25 cellular contexts compared by ENCODE assay signal in genomic region chr7:27842094-27842493, GRCh38.
DNase-seq lines count a peak whose midpoint lies in the region; ATAC-seq, FAIRE-seq and TF ChIP-seq lines count a peak whose summit lies in the region.
"Had no signal": no experiment of that assay in that cellular context is flagged by ENCODE, and none has a peak within 500 bp of the region (broad histone marks: within the 10 kb centered on the region; RNA-seq: fewer than 3 reads in every experiment).

No MANE protein-coding gene starts in this region.

- H3K27me3 ChIP-seq in A673 (replicated peaks; ENCODE audit: insufficient read depth, low read depth, low read length, poor library complexity): no peaks in the 10 kb centered on the region
- H3K27me3 ChIP-seq in GM23338 (ENCODE audit: insufficient read depth): no peaks in the 10 kb centered on the region
- peaks cover 52 to 76% of the 10 kb centered on the region in 2 experiments for H3K27me3 ChIP-seq in K562 (ENCODE audit: control insufficient read depth in 2 of 2, insufficient read depth in 2 of 2, low read length in 2 of 2)
- no peaks in the 10 kb centered on the region for H3K27me3 ChIP-seq in trophoblast cell (ENCODE audit: insufficient read depth, low read length)
- no peaks in the 10 kb centered on the region for H3K27me3 ChIP-seq in MG63
- H3K27me3 ChIP-seq: BLaER1 treated with 17β-estradiol and CSF1 and Interleukin-3, amounts not matched to agents 10 nM and 100 nM; spleen had no signal

- intact Hi-C loops in A673 (cut with micrococcal nuclease; ENCODE audit: unreplicated experiment): no loop called here
- intact Hi-C loops in K562 (cut with micrococcal nuclease): no loop called here

- H3K9me1 ChIP-seq in K562 (ENCODE audit: control insufficient read depth, insufficient read depth, low read length): no peaks in the 10 kb centered on the region

- H4K8ac ChIP-seq in trophoblast cell (ENCODE audit: low read depth, low read length): no peak overlapping the region

- no peaks in the 10 kb centered on the region for H3K9me3 Mint-ChIP-seq in GM23338
- H3K9me3 Mint-ChIP-seq: activated CD4-positive, alpha-beta T cell treated with anti-CD3 and anti-CD28 coated beads, Interleukin-2, amount 10 ng/mL, durations not matched to agents 7 days and 5 days; activated T-helper 1 cell treated with anti-CD3 and anti-CD28 coated beads, Interleukin-12 subunit alpha, Interleukin-12 subunit beta, Interleukin-2, Interleukin-4 antibody, amounts not matched to agents 30 ng/mL and 10 ng/mL and 1 ng/mL, durations not matched to agents 14 hours and 24 hours and 36 hours; dendritic cell treated with granulocyte-macrophage colony-stimulating factor and Interleukin-4, amounts not matched to agents 40 ng/mL and 50 ng/mL, for 4 days; memory B cell; naive B cell; stimulated activated effector memory CD8-positive, alpha-beta T cell treated with anti-CD3 and anti-CD28 coated beads, Interleukin-12 subunit alpha, Interleukin-12 subunit beta, amount 100 ng/mL, for 72 hours; T-helper 2 cell treated with Interferon-gamma antibody and Interleukin-4, amounts not matched to agents 5 μg/mL and 100 μg/mL, for 36 hours had no signal

- H2BK120ac ChIP-seq in trophoblast cell (ENCODE audit: insufficient read depth, low read length, poor library complexity): no peak overlapping the region

- no peaks in the 10 kb centered on the region for H3F3A ChIP-seq in GM23338 (replicated peaks; ENCODE audit: low read depth)

- TF ChIP-seq RAD21 in K562 (CRISPR knock-in tag; conservative IDR thresholded peaks at IDR 0.05 in 1 of 2, IDR thresholded peaks at IDR 0.05 in 1 of 2): peak in 1 of 2 experiments; percentile 54; a peak in 2 of 4 replicates

- DNase-seq in A673 (ENCODE audit: low spot score): peak; percentile 50
- peak; percentile 26 for DNase-seq in GM23338 (ENCODE audit: low spot score)
- peak; percentile 38 to 45 (median 42) for DNase-seq in K562 (ENCODE audit: extremely low read depth in 1 of 4, low spot score in 3 of 4)
- peak; percentile 52 for DNase-seq in iris pigment epithelial cell (ENCODE audit: low read depth)
- DNase-seq in trophoblast cell: no peak
- DNase-seq in activated CD4-positive, alpha-beta T cell treated with anti-CD3 and anti-CD28 coated beads for 1 hour: no peak
- no peak for DNase-seq in MG63
- DNase-seq in activated T-cell treated with anti-CD3 and anti-CD28 coated beads for 4 hours: no peak
- DNase-seq: activated CD4-positive, alpha-beta T cell treated with anti-CD3 and anti-CD28 coated beads, Interleukin-2, amount 10 ng/mL, durations not matched to agents 7 days and 5 days; activated naive CD4-positive, alpha-beta T cell treated with anti-CD3 and anti-CD28 coated beads, Interleukin-2, amount 50 U/mL, for 16 hours; IMR-90; naive B cell; NCI-H1105; NCI-H1930; spleen; stimulated activated CD4-positive, alpha-beta T cell treated with anti-CD3 and anti-CD28 coated beads, Interleukin-2, amount 100 ng/mL, for 48 hours; substantia nigra had no signal

- H2AFZ ChIP-seq in GM23338: no peak overlapping the region
- H2AFZ ChIP-seq in K562 (ENCODE audit: low read depth, low read length): no peak overlapping the region
- H2AFZ ChIP-seq in trophoblast cell (ENCODE audit: insufficient read depth, low read length, poor library complexity): no peak overlapping the region

- no peaks in the 10 kb centered on the region for H3K79me1 ChIP-seq in trophoblast cell (ENCODE audit: low read length)

- TF ChIP-seq POLR2A in K562 (conservative IDR thresholded peaks at IDR 0.05): no peak

- no peak overlapping the region for H2BK5ac ChIP-seq in trophoblast cell (ENCODE audit: low read depth, low read length, poor library complexity)

- no peak overlapping the region for H3K4me3 Mint-ChIP-seq in GM23338
- H3K4me3 Mint-ChIP-seq: activated CD4-positive, alpha-beta T cell treated with anti-CD3 and anti-CD28 coated beads, Interleukin-2, amount 10 ng/mL, durations not matched to agents 7 days and 5 days; activated T-helper 1 cell treated with anti-CD3 and anti-CD28 coated beads, Interleukin-12 subunit alpha, Interleukin-12 subunit beta, Interleukin-2, Interleukin-4 antibody, amounts not matched to agents 30 ng/mL and 10 ng/mL and 1 ng/mL, durations not matched to agents 14 hours and 24 hours and 36 hours; dendritic cell treated with granulocyte-macrophage colony-stimulating factor and Interleukin-4, amounts not matched to agents 40 ng/mL and 50 ng/mL, for 4 days; memory B cell; naive B cell; stimulated activated effector memory CD8-positive, alpha-beta T cell treated with anti-CD3 and anti-CD28 coated beads, Interleukin-12 subunit alpha, Interleukin-12 subunit beta, amount 100 ng/mL, for 72 hours; T-helper 2 cell treated with Interferon-gamma antibody and Interleukin-4, amounts not matched to agents 5 μg/mL and 100 μg/mL, for 36 hours had no signal

- no peaks in the 10 kb centered on the region for H3K9me3 ChIP-seq in A673 (ENCODE audit: low read depth, low read length, poor library complexity, severe bottlenecking)
- H3K9me3 ChIP-seq in K562 (replicated peaks; ENCODE audit: control insufficient read depth, insufficient read depth, low read depth, low read length): no peaks in the 10 kb centered on the region
- H3K9me3 ChIP-seq in trophoblast cell (ENCODE audit: insufficient read depth, low read depth, low read length): no peaks in the 10 kb centered on the region
- H3K9me3 ChIP-seq in MG63: no peaks in the 10 kb centered on the region
- H3K9me3 ChIP-seq: BLaER1 treated with 17β-estradiol and CSF1 and Interleukin-3, amounts not matched to agents 10 nM and 100 nM; spleen had no signal

- no peak overlapping the region for H2BK12ac ChIP-seq in trophoblast cell (ENCODE audit: low read length)

- no peak overlapping the region for H3K4me3 ChIP-seq in A673 (ENCODE audit: low read depth, low read length, poor library complexity, severe bottlenecking)
- no peak overlapping the region for H3K4me3 ChIP-seq in GM23338
- H3K4me3 ChIP-seq in K562: no peak overlapping the region
- H3K4me3 ChIP-seq in trophoblast cell (ENCODE audit: low read depth, low read length): no peak overlapping the region
- no peak overlapping the region for H3K4me3 ChIP-seq in MG63
- H3K4me3 ChIP-seq: BLaER1 treated with 17β-estradiol and CSF1 and Interleukin-3, amounts not matched to agents 10 nM and 100 nM; SK-N-MC; spleen had no signal

- H3K4me2 ChIP-seq in GM23338: no peak overlapping the region
- no peak overlapping the region for H3K4me2 ChIP-seq in K562 (ENCODE audit: insufficient read depth, low read length)
- H3K4me2 ChIP-seq in trophoblast cell (ENCODE audit: low read length): no peak overlapping the region

- peaks cover 2% of the 10 kb centered on the region for H3K27me3 Mint-ChIP-seq in GM23338 (ENCODE audit: insufficient read depth, low read depth, poor library complexity)
- H3K27me3 Mint-ChIP-seq: activated CD4-positive, alpha-beta T cell treated with anti-CD3 and anti-CD28 coated beads, Interleukin-2, amount 10 ng/mL, durations not matched to agents 7 days and 5 days; dendritic cell treated with granulocyte-macrophage colony-stimulating factor and Interleukin-4, amounts not matched to agents 40 ng/mL and 50 ng/mL, for 4 days; memory B cell; naive B cell had no signal

- H4K20me1 ChIP-seq in GM23338 (replicated peaks; ENCODE audit: insufficient read depth) (0 out of 2 replicates have a peak, but pooled peaks cover 5% of the 10 kb centered on the region), K562 (replicated peaks; ENCODE audit: control insufficient read depth, insufficient read depth, low read length) (no peaks in the 10 kb centered on the region)

- H3K36me3 ChIP-seq in A673 (ENCODE audit: insufficient read depth, low read length, poor library complexity, severe bottlenecking): no peaks in the 10 kb centered on the region
- H3K36me3 ChIP-seq in GM23338 (ENCODE audit: insufficient read depth): peaks cover 7% of the 10 kb centered on the region
- no peaks in the 10 kb centered on the region for H3K36me3 ChIP-seq in K562 (ENCODE audit: control insufficient read depth, insufficient read depth, low read length)
- H3K36me3 ChIP-seq in trophoblast cell (ENCODE audit: control insufficient read depth in 1 of 2, insufficient read depth in 2 of 2, low read length in 2 of 2): no peaks in the 10 kb centered on the region
- H3K36me3 ChIP-seq in MG63: peaks cover 6% of the 10 kb centered on the region

- no peak overlapping the region for H3K27ac Mint-ChIP-seq in GM23338
- H3K27ac Mint-ChIP-seq: activated CD4-positive, alpha-beta T cell treated with anti-CD3 and anti-CD28 coated beads, Interleukin-2, amount 10 ng/mL, durations not matched to agents 7 days and 5 days; activated T-helper 1 cell treated with anti-CD3 and anti-CD28 coated beads, Interleukin-12 subunit alpha, Interleukin-12 subunit beta, Interleukin-2, Interleukin-4 antibody, amounts not matched to agents 30 ng/mL and 10 ng/mL and 1 ng/mL, durations not matched to agents 14 hours and 24 hours and 36 hours; dendritic cell treated with granulocyte-macrophage colony-stimulating factor and Interleukin-4, amounts not matched to agents 40 ng/mL and 50 ng/mL, for 4 days; stimulated activated effector memory CD8-positive, alpha-beta T cell treated with anti-CD3 and anti-CD28 coated beads, Interleukin-12 subunit alpha, Interleukin-12 subunit beta, amount 100 ng/mL, for 72 hours; T-helper 2 cell treated with Interferon-gamma antibody and Interleukin-4, amounts not matched to agents 5 μg/mL and 100 μg/mL, for 36 hours had no signal

- BruUV-seq in A673 (replicated peaks; lab: Mats Ljungman, UMichigan) (no TSS peak), K562 (replicated peaks; lab: Mats Ljungman, UMichigan) (no TSS peak)

- in situ Hi-C loops in K562 (cut with MboI): no loop called here

- H3K36me3 Mint-ChIP-seq in GM23338 (ENCODE audit: low read depth): no peaks in the 10 kb centered on the region

- H3K79me2 ChIP-seq in GM23338 (replicated peaks; ENCODE audit: insufficient read depth) (no peaks in the 10 kb centered on the region), K562 (ENCODE audit: control insufficient read depth, insufficient read depth, low read length) (no peaks in the 10 kb centered on the region), trophoblast cell (ENCODE audit: control insufficient read depth, insufficient read depth, low read length, poor library complexity) (no peaks in the 10 kb centered on the region)

- TF ChIP-seq CTCF in A673 (conservative IDR thresholded peaks at IDR 0.05; ENCODE audit: low read depth, low read length) (no peak), GM23338 (conservative IDR thresholded peaks at IDR 0.05; ENCODE audit: low read depth in 2 of 2) (0 out of 4 replicates have a peak, but pooled peaks of 1 of the 2 experiments have one; percentile 8), K562 (IDR thresholded peaks at IDR 0.05 in 2 of 3, conservative IDR thresholded peaks at IDR 0.05 in 1 of 3; ENCODE audit: insufficient read depth in 2 of 3, low read depth in 1 of 3, low read length in 3 of 3) (peak; percentile 16 to 27 (median 19); a peak in 2 of 6 replicates)

- no peak overlapping the region for H3K14ac ChIP-seq in trophoblast cell (ENCODE audit: low read length)

- H3K4me1 ChIP-seq in A673 (ENCODE audit: insufficient read depth, low read length, poor library complexity, severe bottlenecking) (no peaks in the 10 kb centered on the region), GM23338 (ENCODE audit: insufficient read depth) (peaks cover 14% of the 10 kb centered on the region), K562 (replicated peaks in 1 of 2; ENCODE audit: control insufficient read depth in 2 of 2, insufficient read depth in 2 of 2, low read length in 2 of 2) (no peaks in the 10 kb centered on the region), trophoblast cell (ENCODE audit: control insufficient read depth in 1 of 2, insufficient read depth in 2 of 2, low read length in 2 of 2) (no peaks in the 10 kb centered on the region)

- H3K9ac ChIP-seq in K562 (ENCODE audit: insufficient read depth in 1 of 2, low read depth in 2 of 2, low read length in 2 of 2) (no peak overlapping the region), trophoblast cell (ENCODE audit: low read length) (no peak overlapping the region)
- H3K9ac ChIP-seq: BLaER1 treated with 17β-estradiol and CSF1 and Interleukin-3, amounts not matched to agents 10 nM and 100 nM had no signal

- peak; percentile 39 for ATAC-seq in GM23338
- ATAC-seq in K562: peak; percentile 80
- ATAC-seq: stimulated activated effector memory CD8-positive, alpha-beta T cell treated with anti-CD3 and anti-CD28 coated beads, Interleukin-12 subunit alpha, Interleukin-12 subunit beta, amount 100 ng/mL, for 72 hours had no signal

- no peak overlapping the region for H3K18ac ChIP-seq in trophoblast cell (ENCODE audit: low read length)

- POLR2A ChIA-PET in A673 (lab: Charles Lee; ENCODE audit: low non-redundant PET): no interaction called here
- POLR2A ChIA-PET in K562 (lab: Yijun Ruan, JAX): interaction anchor here (0.9 kb wide), 1 partner anchor 9 kb away, joined by 3 read pairs; no protein-coding TSS in a partner anchor

- no peaks in the 10 kb centered on the region for H3K9me2 ChIP-seq in GM23338 (ENCODE audit: insufficient read depth)

- H3K4ac ChIP-seq in trophoblast cell (ENCODE audit: low read depth, low read length): no peak overlapping the region

- no peak overlapping the region for H3K23ac ChIP-seq in trophoblast cell (ENCODE audit: low read length)

- CTCF ChIA-PET in A673 (lab: Charles Lee) (no interaction called here), K562 (lab: Yijun Ruan, JAX; ENCODE audit: low intra/inter-chr PET ratio) (no interaction called here)

- no peak for TF ChIP-seq EP300 in K562 (IDR thresholded peaks at IDR 0.05; ENCODE audit: low read length)

- no peak for FAIRE-seq in K562 (lab: Jason Lieb, UNC)
- FAIRE-seq: A204.1 had no signal

- no peak overlapping the region for H2AK5ac ChIP-seq in trophoblast cell (ENCODE audit: low read length)

- peaks cover 25% of the 10 kb centered on the region for H3K4me1 Mint-ChIP-seq in GM23338

- H3K27ac ChIP-seq in A673 (ENCODE audit: low read depth, low read length, poor library complexity, severe bottlenecking) (no peak overlapping the region), GM23338 (ENCODE audit: low read depth) (no peak overlapping the region; the same call in 1 of the 2 replicates), K562 (ENCODE audit: extremely low read depth, low read depth, low read length) (no peak overlapping the region), trophoblast cell (ENCODE audit: low read depth, low read length) (no peak overlapping the region)
- H3K27ac ChIP-seq: BLaER1 treated with 17β-estradiol and CSF1 and Interleukin-3, amounts not matched to agents 10 nM and 100 nM; SK-N-MC; spleen had no signal

- no peak overlapping the region for H4K12ac ChIP-seq in trophoblast cell (ENCODE audit: low read depth, low read length)

- 24% methylated on average over 10 of the region's 10 CpGs for WGBS in K562 (ENCODE audit: insufficient coverage, low coverage, missing lambda C conversion rate)
- WGBS in trophoblast cell (ENCODE audit: extremely low coverage, insufficient coverage, insufficient read length): no CpG with 5 or more reads among the region's 10 CpGs

- no peak overlapping the region for H4K91ac ChIP-seq in trophoblast cell (ENCODE audit: low read depth, low read length)

Comparison
In these comparisons a context has a peak if more than half of its experiments do, and no peak if none do; other contexts are left out.
1. DNase-seq: peak in A673 (single experiment), GM23338 (single experiment), K562 (4 of 4) and iris pigment epithelial cell (single experiment); none in trophoblast cell (0 of 2), activated CD4-positive, alpha-beta T cell treated with anti-CD3 and anti-CD28 coated beads for 1 hour (single experiment), MG63 (single experiment) and activated T-cell treated with anti-CD3 and anti-CD28 coated beads for 4 hours (single experiment).